Comparison of ENCODE assay signal across 9 cellular contexts in the genomic region with DNA sequence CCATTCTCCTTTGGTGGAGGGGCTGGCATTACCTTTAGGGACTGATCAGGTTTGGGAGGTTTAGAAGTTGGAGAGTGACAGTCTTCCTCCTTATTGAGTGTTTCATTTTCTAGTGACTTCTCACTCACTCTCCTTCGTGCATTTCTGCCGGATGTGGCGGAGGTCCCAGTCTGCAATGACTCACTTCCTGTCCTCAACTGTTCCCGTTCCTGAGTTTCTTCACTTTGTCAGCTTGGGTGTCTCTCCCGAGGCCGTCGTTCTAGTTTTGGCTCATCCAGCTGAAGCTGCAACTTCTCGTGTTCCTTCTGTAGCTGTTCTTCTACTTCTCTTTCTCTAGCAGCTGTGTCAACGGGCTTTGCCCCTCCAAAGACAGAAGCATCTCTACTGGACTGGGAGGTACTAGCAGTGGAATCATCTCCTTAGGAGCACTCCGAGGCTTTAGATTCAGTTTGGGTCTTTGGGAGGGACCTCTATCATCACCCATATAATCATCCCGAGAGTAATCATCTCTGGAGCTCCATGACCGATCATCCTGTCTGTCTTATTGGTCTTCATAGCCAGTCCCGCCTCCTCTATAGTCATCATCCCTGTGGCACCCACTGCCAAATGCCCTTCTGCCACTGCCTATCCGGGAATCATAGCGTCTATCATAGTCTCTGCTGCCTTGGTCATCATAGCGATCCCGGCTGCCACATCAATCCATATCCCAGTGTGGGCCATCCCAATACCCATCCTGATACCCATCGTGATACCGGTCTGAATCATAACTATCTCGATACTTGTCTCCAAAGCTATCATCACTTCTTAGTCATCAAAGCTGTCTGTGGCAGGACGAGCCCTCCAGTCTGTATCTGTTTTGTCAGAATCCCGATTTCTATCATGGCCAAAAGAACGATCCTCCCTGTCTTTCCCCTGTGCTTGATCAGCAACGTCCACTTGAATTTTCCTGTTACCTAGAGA. TPM values are rescaled to one million over a fixed set of nuclear protein-coding genes. Genes with fewer than 3 reads are reported as not detected.
DNase-seq lines count a peak whose midpoint lies in the region; ATAC-seq and FAIRE-seq lines count a peak whose summit lies in the region.
"Had no signal": no experiment of that assay in that cellular context is flagged by ENCODE, and none has a peak within 500 bp of the region (broad histone marks: within the 10 kb centered on the region; RNA-seq: fewer than 3 reads in every experiment).

No MANE protein-coding gene starts in this region.

- no peaks in the 10 kb centered on the region for H3K27me3 Mint-ChIP-seq in activated naive CD4-positive, alpha-beta T cell treated with anti-CD3 and anti-CD28 coated beads for 36 hours (ENCODE audit: low read depth)
- H3K27me3 Mint-ChIP-seq in naive thymus-derived CD8-positive, alpha-beta T cell, result no peaks in the 10 kb centered on the region

- no peaks in the 10 kb centered on the region for H3K36me3 Mint-ChIP-seq in activated naive CD4-positive, alpha-beta T cell treated with anti-CD3 and anti-CD28 coated beads for 36 hours (ENCODE audit: low read depth)
- no peaks in the 10 kb centered on the region for H3K36me3 Mint-ChIP-seq in naive thymus-derived CD8-positive, alpha-beta T cell

- H3K4me1 Mint-ChIP-seq in activated naive CD4-positive, alpha-beta T cell treated with anti-CD3 and anti-CD28 coated beads for 36 hours (ENCODE audit: low read depth), result peaks cover 25% of the 10 kb centered on the region
- H3K4me1 Mint-ChIP-seq in naive thymus-derived CD8-positive, alpha-beta T cell, result peaks cover 12 to 25% (median 20%) of the 10 kb centered on the region in 4 donors

- peak overlapping the region; percentile 28 for H3K4me3 Mint-ChIP-seq in activated naive CD4-positive, alpha-beta T cell treated with anti-CD3 and anti-CD28 coated beads for 36 hours
- peak overlapping the region; percentile 78 to 85 (median 82) for H3K4me3 Mint-ChIP-seq in naive thymus-derived CD8-positive, alpha-beta T cell

- peak overlapping the region; percentile 48 for H3K27ac Mint-ChIP-seq in activated naive CD4-positive, alpha-beta T cell treated with anti-CD3 and anti-CD28 coated beads for 36 hours
- H3K27ac Mint-ChIP-seq in naive thymus-derived CD8-positive, alpha-beta T cell, result peak overlapping the region; percentile 68 to 95 (median 88)

- intact Hi-C loops in activated naive CD4-positive, alpha-beta T cell treated with anti-CD3 and anti-CD28 coated beads for 36 hours (cut with micrococcal nuclease), result loop anchor here (1.0 to 10.0 kb wide), 4 partner anchors 29 to 369 kb away; no protein-coding TSS in a partner anchor

- no peak for FAIRE-seq in RCC 7860 (lab: Jason Lieb, UNC)

- CTCF ChIA-PET in activated naive CD4-positive, alpha-beta T cell treated with anti-CD3 and anti-CD28 coated beads for 36 hours (lab: Charles Lee), result no interaction called here

- ATAC-seq in naive thymus-derived CD8-positive, alpha-beta T cell, result no peak
- no peak for ATAC-seq in HG03460 (IDR thresholded peaks at IDR 0.05; ENCODE audit: unreplicated experiment)

- POLR2A ChIA-PET in naive thymus-derived CD8-positive, alpha-beta T cell (lab: Charles Lee), result interaction anchor here (0.6 kb wide), 1 partner anchor 1236 kb away, joined by 3 read pairs; no protein-coding TSS in a partner anchor

- peaks cover 2% of the 10 kb centered on the region for H3K9me3 Mint-ChIP-seq in activated naive CD4-positive, alpha-beta T cell treated with anti-CD3 and anti-CD28 coated beads for 36 hours
- peaks cover 0 to 4% (median 0%) of the 10 kb centered on the region in 9 donors for H3K9me3 Mint-ChIP-seq in naive thymus-derived CD8-positive, alpha-beta T cell

- DNase-seq in GM04504 (ENCODE audit: low read depth), result peak; percentile 0
- peak; percentile 75 for DNase-seq in NOMO-1 treated with dmso at 0.1 percent for 144 hours (lab: John Stamatoyannopoulos, UW; ENCODE audit: unreplicated experiment)
- DNase-seq in activated naive CD4-positive, alpha-beta T cell treated with anti-CD3 and anti-CD28 coated beads for 36 hours, result peak; percentile 73
- peak in 7 of 10 donors; percentile 5 to 59 (median 17) for DNase-seq in naive thymus-derived CD8-positive, alpha-beta T cell
- no peak for DNase-seq in ecto neural progenitor cell (ENCODE audit: low spot score)
- DNase-seq in NCI-H1694 treated with DMSO at 0.1 percent for 48 hours (lab: John Stamatoyannopoulos, UW), result no peak
- no peak for DNase-seq in RCC 7860 (ENCODE audit: low spot score)

RNA-seq across cellular contexts. Expression of gene VSIG4, which starts 35.3 kb away (rescaled TPM):
- total RNA-seq in activated naive CD4-positive, alpha-beta T cell treated with anti-CD3 and anti-CD28 coated beads for 36 hours, result not detected
- total RNA-seq in naive thymus-derived CD8-positive, alpha-beta T cell, result under 1 TPM; 0.47 to 0.60 TPM
- polyA plus RNA-seq in naive thymus-derived CD8-positive, alpha-beta T cell, result under 1 TPM in 1 of 3 donors, not detected in 2; 0.38 TPM
- polyA plus RNA-seq: neural cell had no signal

Comparison
In these comparisons a context has a peak if more than half of its experiments do, and no peak if none do; other contexts are left out.
1. DNase-seq: peak in GM04504 (single experiment), NOMO-1 treated with dmso at 0.1 percent for 144 hours (single experiment), activated naive CD4-positive, alpha-beta T cell treated with anti-CD3 and anti-CD28 coated beads for 36 hours (single experiment) and naive thymus-derived CD8-positive, alpha-beta T cell (7 of 10); none in ecto neural progenitor cell (single experiment), NCI-H1694 treated with DMSO at 0.1 percent for 48 hours (single experiment) and RCC 7860 (single experiment).